In genomic region chr12:1588574-1588944, GRCh38 we compare ENCODE assay signal across 13 cellular contexts. TPM values are rescaled to one million over a fixed set of nuclear protein-coding genes. Genes with fewer than 3 reads are reported as not detected.
DNase-seq lines count a peak whose midpoint lies in the region; ATAC-seq and TF ChIP-seq lines count a peak whose summit lies in the region.
"Had no signal": no experiment of that assay in that cellular context is flagged by ENCODE, and none has a peak within 500 bp of the region (broad histone marks: within the 10 kb centered on the region; RNA-seq: fewer than 3 reads in every experiment).

No MANE protein-coding gene starts in this region.

- no peaks in the 10 kb centered on the region for H3K9me3 Mint-ChIP-seq in activated CD4-positive, alpha-beta T cell treated with anti-CD3 and anti-CD28 coated beads, Interleukin-2, amount 10 ng/mL, durations not matched to agents 7 days and 5 days

- H2AFZ ChIP-seq in OCI-LY3 (ENCODE audit: low read depth, low read length), result no peak overlapping the region

- H3K9me3 ChIP-seq in OCI-LY3 (ENCODE audit: insufficient read depth, low read length) (no peaks in the 10 kb centered on the region), esophagus squamous epithelium (no peaks in the 10 kb centered on the region), skeletal muscle tissue (ENCODE audit: control insufficient read depth in 3 of 3, low read length in 3 of 3) (no peaks in the 10 kb centered on the region)

- H3K36me3 Mint-ChIP-seq in activated CD4-positive, alpha-beta T cell treated with anti-CD3 and anti-CD28 coated beads, Interleukin-2, amount 10 ng/mL, durations not matched to agents 7 days and 5 days (ENCODE audit: low read depth), result peaks cover 45% of the 10 kb centered on the region

- H3K27ac ChIP-seq in OCI-LY3 (ENCODE audit: low read length), result no peak overlapping the region
- peak overlapping the region in 3 of 4 donors; percentile 60 to 97 (median 95) for H3K27ac ChIP-seq in esophagus squamous epithelium
- H3K27ac ChIP-seq in skeletal muscle tissue (ENCODE audit: low read depth, low read length), result peak overlapping the region; percentile 23

- ATAC-seq in HG02870 (IDR thresholded peaks at IDR 0.05; ENCODE audit: unreplicated experiment), result no peak
- ATAC-seq: activated CD4-positive, CD25-positive, alpha-beta regulatory T cell treated with anti-CD3 and anti-CD28 coated beads, Interleukin-2, amount 50 U/mL, for 24 hours had no signal

- peak overlapping the region; percentile 31 for H3K4me2 ChIP-seq in OCI-LY3 (ENCODE audit: low read length)

- H4K20me1 ChIP-seq in OCI-LY3 (ENCODE audit: insufficient read depth, low read length), result peaks cover 32% of the 10 kb centered on the region

- H3K27me3 Mint-ChIP-seq in activated CD4-positive, alpha-beta T cell treated with anti-CD3 and anti-CD28 coated beads, Interleukin-2, amount 10 ng/mL, durations not matched to agents 7 days and 5 days, result no peaks in the 10 kb centered on the region

- H3K36me3 ChIP-seq in OCI-LY3 (replicated peaks; ENCODE audit: low read depth, low read length) (no peaks in the 10 kb centered on the region), esophagus squamous epithelium (peaks cover 0 to 7% (median 0%) of the 10 kb centered on the region in 3 donors), skeletal muscle tissue (ENCODE audit: control insufficient read depth in 3 of 3, insufficient read depth in 3 of 3, low read length in 3 of 3) (no peaks in the 10 kb centered on the region)

- WGBS in esophagus squamous epithelium, 2 donors, result 51 to 55% methylated on average over 3 of the region's 3 CpGs

- TF ChIP-seq CTCF in OCI-LY3 (IDR thresholded peaks at IDR 0.05; ENCODE audit: low read depth, low read length), result no peak
- no peak for TF ChIP-seq CTCF in esophagus squamous epithelium (IDR thresholded peaks at IDR 0.05)

- peaks cover 47% of the 10 kb centered on the region for H3K4me1 Mint-ChIP-seq in activated CD4-positive, alpha-beta T cell treated with anti-CD3 and anti-CD28 coated beads, Interleukin-2, amount 10 ng/mL, durations not matched to agents 7 days and 5 days

- H3K4me3 Mint-ChIP-seq in activated CD4-positive, alpha-beta T cell treated with anti-CD3 and anti-CD28 coated beads, Interleukin-2, amount 10 ng/mL, durations not matched to agents 7 days and 5 days, result peak overlapping the region; percentile 30

- intact Hi-C loops in esophagus squamous epithelium (cut with DNase I) (loop anchor here (10.0 kb wide), 1 partner anchor 474 kb away; no protein-coding TSS in a partner anchor), posterior vena cava (cut with DNase I) (loop anchor here in 1 of 2 donors (10.0 kb wide), 1 partner anchor 474 kb away; no protein-coding TSS in a partner anchor)

- H3K4me3 ChIP-seq in OCI-LY3 (ENCODE audit: low read length) (no peak overlapping the region), esophagus squamous epithelium (no peak overlapping the region), skeletal muscle tissue (ENCODE audit: low read length in 3 of 3) (no peak overlapping the region)

- CTCF ChIA-PET in activated CD4-positive, alpha-beta T cell treated with anti-CD3 and anti-CD28 coated beads, Interleukin-2, amount 10 ng/mL, durations not matched to agents 7 days and 5 days (lab: Charles Lee), result interaction anchor here (0.6 to 1.3 kb wide), 5 partner anchors 11 to 470 kb away, joined by 3 read pairs; no protein-coding TSS in a partner anchor

- H3K4me1 ChIP-seq in OCI-LY3 (ENCODE audit: low read length) (peaks cover 52% of the 10 kb centered on the region), esophagus squamous epithelium (peaks cover 30 to 71% (median 32%) of the 10 kb centered on the region in 3 donors), skeletal muscle tissue (ENCODE audit: control insufficient read depth in 3 of 3, insufficient read depth in 3 of 3, low read length in 3 of 3) (peaks cover 25 to 33% (median 29%) of the 10 kb centered on the region in 3 donors)

- H3K79me2 ChIP-seq in OCI-LY3 (ENCODE audit: low read length), result peaks cover 23% of the 10 kb centered on the region

- POLR2A ChIA-PET in activated CD4-positive, alpha-beta T cell treated with anti-CD3 and anti-CD28 coated beads, Interleukin-2, amount 10 ng/mL, durations not matched to agents 7 days and 5 days (lab: Charles Lee), result interaction anchor here (0.6 to 1.1 kb wide), 2 partner anchors 35 to 639 kb away, joined by 3 to 4 read pairs; partner anchors contain the start of gene RAD52

- DNase-seq in activated CD4-positive, alpha-beta T cell treated with anti-CD3 and anti-CD28 coated beads, Interleukin-2, amount 10 ng/mL, durations not matched to agents 7 days and 5 days, result no peak
- no peak for DNase-seq in activated CD4-positive, alpha-beta T cell treated with anti-CD3 and anti-CD28 coated beads, Interleukin-2, amount 50 U/mL, for 1 hour
- DNase-seq in esophagus squamous epithelium (lab: John Stamatoyannopoulos, UW), result no peak
- DNase-seq in posterior vena cava (ENCODE audit: low spot score), result no peak
- no peak for DNase-seq in C1 segment of cervical spinal cord (lab: John Stamatoyannopoulos, UW)
- DNase-seq: ACHN, NCI-H2029 treated with DMSO at 0.1 percent for 48 hours, NCI-H82, small intestine had no signal

- TF ChIP-seq POLR2A in esophagus squamous epithelium (IDR thresholded peaks at IDR 0.05), result no peak

- H3K9ac ChIP-seq in OCI-LY3 (ENCODE audit: low read length) (no peak overlapping the region), skeletal muscle tissue (ENCODE audit: low read depth in 1 of 3, low read length in 3 of 3) (peak overlapping the region in 2 of 3 donors; percentile 27 to 61)

- H3K27me3 ChIP-seq in OCI-LY3 (ENCODE audit: low read depth, low read length), result no peaks in the 10 kb centered on the region
- no peaks in the 10 kb centered on the region for H3K27me3 ChIP-seq in esophagus squamous epithelium
- no peaks in the 10 kb centered on the region for H3K27me3 ChIP-seq in skeletal muscle tissue (ENCODE audit: control insufficient read depth in 3 of 3, insufficient read depth in 3 of 3, low read length in 3 of 3)

- H3K27ac Mint-ChIP-seq in activated CD4-positive, alpha-beta T cell treated with anti-CD3 and anti-CD28 coated beads, Interleukin-2, amount 10 ng/mL, durations not matched to agents 7 days and 5 days, result peak overlapping the region; percentile 47

RNA-seq across cellular contexts. Expression of gene FBXL14, which starts 5.8 kb away (rescaled TPM):
- total RNA-seq in activated CD4-positive, alpha-beta T cell treated with anti-CD3 and anti-CD28 coated beads, Interleukin-2, amount 10 ng/mL, durations not matched to agents 7 days and 5 days, result 10 to 100 TPM; 24.3 to 26.4 TPM
- total RNA-seq in esophagus squamous epithelium, result 10 to 100 TPM in 1 of 4 donors, 1 to 10 TPM in 3; 6.5 to 14.9 (median 8.8) TPM
- 5.2 TPM for total RNA-seq in skeletal muscle tissue
- total RNA-seq in posterior vena cava, result 1 to 10 TPM; 6.3 to 7.3 TPM

RNA-seq across cellular contexts. Expression of gene WNT5B, which starts 40.5 kb away (rescaled TPM):
- total RNA-seq in activated CD4-positive, alpha-beta T cell treated with anti-CD3 and anti-CD28 coated beads, Interleukin-2, amount 10 ng/mL, durations not matched to agents 7 days and 5 days, result under 1 TPM in 1 of 2 experiments, not detected in 1; 0.15 TPM
- 10 to 100 TPM in 2 of 4 donors, 1 to 10 TPM in 2; 5.6 to 30.9 (median 12.7) TPM for total RNA-seq in esophagus squamous epithelium
- total RNA-seq in skeletal muscle tissue, result 30.3 TPM
- total RNA-seq in posterior vena cava, result 10 to 100 TPM; 10.1 to 12.8 TPM

Comparison
In these comparisons a context has a peak if more than half of its experiments do, and no peak if none do; other contexts are left out.
1. RNA of gene WNT5B, which starts 40.5 kb away (total RNA-seq): 30.3 TPM in skeletal muscle tissue (single experiment), 5.6 to 30.9 TPM in esophagus squamous epithelium and 10.1 to 12.8 TPM in posterior vena cava; 0.15 TPM in activated CD4-positive, alpha-beta T cell treated with anti-CD3 and anti-CD28 coated beads, Interleukin-2, amount 10 ng/mL, durations not matched to agents 7 days and 5 days; every median in the first group is over 4 times any median in the second.